In the genomic region with DNA sequence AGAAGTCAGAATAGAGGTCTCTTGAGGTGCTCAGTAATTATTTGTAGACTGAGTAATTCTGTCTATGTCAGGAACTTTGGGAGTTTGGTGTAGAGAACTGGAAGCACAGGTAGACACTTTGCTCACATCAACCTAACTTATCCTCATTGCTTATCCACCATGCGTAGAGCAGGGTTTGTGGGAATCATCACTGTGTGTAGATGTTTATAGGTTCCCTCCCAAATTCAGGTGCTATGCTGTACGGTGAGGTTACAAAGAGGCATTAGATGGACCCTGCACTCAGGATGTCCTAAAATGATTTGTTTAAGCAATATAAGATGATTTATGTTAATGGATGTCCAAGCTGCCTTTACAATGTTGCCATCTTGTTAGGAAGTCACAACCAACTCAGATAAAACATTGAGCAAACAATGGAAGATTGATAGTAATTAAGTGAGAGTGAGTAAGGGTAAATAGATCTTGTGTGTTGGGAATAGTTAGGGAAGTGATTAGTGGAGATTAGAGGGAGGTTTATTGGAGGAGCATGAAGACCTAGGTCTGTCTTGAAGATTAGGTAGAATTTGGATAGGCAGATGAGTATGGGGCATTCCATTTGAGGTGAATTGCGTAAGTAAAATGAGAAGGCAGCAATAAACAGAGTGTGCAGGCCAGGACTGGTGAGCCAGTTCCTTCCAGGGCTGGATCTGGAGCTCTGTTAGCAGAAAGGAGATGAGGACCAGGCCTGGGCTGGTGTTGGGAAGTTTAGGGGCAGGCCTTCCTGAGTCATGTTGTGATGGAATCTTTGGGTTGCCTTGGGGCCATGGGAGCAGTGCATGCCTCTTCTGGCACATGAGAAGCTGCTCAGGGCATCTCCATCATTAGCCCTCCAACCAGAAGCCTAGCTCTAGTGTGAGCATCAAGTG, we compare ENCODE assay signal across 1 cellular context.
TF ChIP-seq lines count a peak whose summit lies in the region.

No MANE protein-coding gene starts in this region.

TF ChIP-seq in HepG2, 621 proteins besides CTCF, POLR2A, EP300 and RAD21 (continued from another document):
- TF ChIP-seq ZBTB40 (IDR thresholded peaks at IDR 0.05) (no peak), ZBTB40 (CRISPR knock-in tag; IDR thresholded peaks at IDR 0.05) (no peak), ZNF33A (CRISPR knock-in tag; IDR thresholded peaks at IDR 0.05; ENCODE audit: borderline replicate concordance) (no peak), ZNF737 (CRISPR knock-in tag; IDR thresholded peaks at IDR 0.05; ENCODE audit: borderline replicate concordance) (no peak), PHF21A (CRISPR knock-in tag; IDR thresholded peaks at IDR 0.05) (peak; percentile 4; the same call in 1 of the 2 replicates), MAFK (conservative IDR thresholded peaks at IDR 0.05 in 1 of 2, IDR thresholded peaks at IDR 0.05 in 1 of 2; ENCODE audit: low read length in 2 of 2) (0 out of 4 replicates have a peak, but pooled peaks of 1 of the 2 experiments have one; percentile 4), HOXA9 (CRISPR knock-in tag; IDR thresholded peaks at IDR 0.05; ENCODE audit: borderline replicate concordance) (no peak), FOXK2 (IDR thresholded peaks at IDR 0.05) (peak; percentile 28; the same call in 1 of the 2 replicates), ZNF547 (CRISPR knock-in tag; IDR thresholded peaks at IDR 0.05) (0 out of 2 replicates have a peak, but pooled peaks have one; percentile 34), ZNF382 (CRISPR knock-in tag; IDR thresholded peaks at IDR 0.05; ENCODE audit: borderline replicate concordance) (no peak), ZBTB3 (CRISPR knock-in tag; IDR thresholded peaks at IDR 0.05; ENCODE audit: borderline replicate concordance, low read depth) (no peak), ZNF644 (CRISPR knock-in tag; IDR thresholded peaks at IDR 0.05; ENCODE audit: low read depth) (0 out of 2 replicates have a peak, but pooled peaks have one; percentile 46), PCBP1 (IDR thresholded peaks at IDR 0.05; ENCODE audit: borderline replicate concordance, low read depth, low read length) (no peak), CBX5 (CRISPR knock-in tag; IDR thresholded peaks at IDR 0.05; ENCODE audit: borderline replicate concordance) (no peak), CEBPB (IDR thresholded peaks at IDR 0.05; ENCODE audit: borderline replicate concordance, low read depth, low read length) (peak; percentile 78; the same call in 1 of the 2 replicates), RBFOX2 (IDR thresholded peaks at IDR 0.05; ENCODE audit: low read depth, low read length) (no peak), CHCHD3 (CRISPR knock-in tag; IDR thresholded peaks at IDR 0.05) (no peak), GTF2F1 (IDR thresholded peaks at IDR 0.05; ENCODE audit: low read length) (no peak), NFATC3 (CRISPR knock-in tag; IDR thresholded peaks at IDR 0.05) (no peak)
